ENCODE assay signal across 21 cellular contexts in the genomic region with DNA sequence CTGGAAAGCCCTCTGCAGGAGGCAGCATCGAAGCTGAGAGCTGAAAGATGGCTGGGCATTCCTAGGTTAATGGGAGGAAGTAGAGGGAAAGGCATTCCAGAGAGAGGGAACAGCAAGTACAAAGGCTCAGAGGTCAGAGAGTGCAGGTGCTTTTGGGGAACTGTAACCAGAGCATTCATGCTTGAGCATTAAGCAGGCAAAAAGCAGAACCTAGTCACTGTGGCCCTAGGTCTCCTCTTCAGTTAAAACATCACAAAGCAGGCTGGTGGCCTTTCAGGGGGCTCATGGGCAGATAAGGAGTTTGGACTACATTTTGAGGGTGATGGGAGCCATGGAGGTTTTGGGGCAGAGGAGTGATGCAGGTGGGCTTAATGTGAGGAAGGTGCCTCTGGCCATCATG. TPM values are rescaled to one million over a fixed set of nuclear protein-coding genes. Genes with fewer than 3 reads are reported as not detected.
DNase-seq lines count a peak whose midpoint lies in the region; ATAC-seq and TF ChIP-seq lines count a peak whose summit lies in the region.
"Had no signal": no experiment of that assay in that cellular context is flagged by ENCODE, and none has a peak within 500 bp of the region (broad histone marks: within the 10 kb centered on the region; RNA-seq: fewer than 3 reads in every experiment).

No MANE protein-coding gene starts in this region.

- H3K4me3 Mint-ChIP-seq in activated CD4-positive, alpha-beta T cell treated with anti-CD3 and anti-CD28 coated beads, Interleukin-2, amount 10 ng/mL, durations not matched to agents 7 days and 5 days = no peak overlapping the region
- H3K4me3 Mint-ChIP-seq in T-helper 17 cell (peak overlapping the region; percentile 22), neural crest cell (no peak overlapping the region), mesothelial cell of epicardium (no peak overlapping the region)
- H3K4me3 Mint-ChIP-seq: CD4-positive, CD25-positive, alpha-beta regulatory T cell; HFFc6 had no signal

- peak overlapping the region; percentile 48 for H3K27ac Mint-ChIP-seq in activated CD4-positive, alpha-beta T cell treated with anti-CD3 and anti-CD28 coated beads, Interleukin-2, amount 10 ng/mL, durations not matched to agents 7 days and 5 days
- H3K27ac Mint-ChIP-seq in T-helper 17 cell = peak overlapping the region; percentile 37
- peak overlapping the region; percentile 63 for H3K27ac Mint-ChIP-seq in neural crest cell (ENCODE audit: unreplicated experiment)
- no peak overlapping the region for H3K27ac Mint-ChIP-seq in mesothelial cell of epicardium
- H3K27ac Mint-ChIP-seq: HFFc6 had no signal

- TF ChIP-seq CTCF in neural crest cell (conservative IDR thresholded peaks at IDR 0.05) (no peak), mesothelial cell of epicardium (IDR thresholded peaks at IDR 0.05; ENCODE audit: unreplicated experiment) (no peak)

- ATAC-seq in T-helper 17 cell = no peak
- ATAC-seq in GM19328 (IDR thresholded peaks at IDR 0.05; ENCODE audit: unreplicated experiment) = no peak
- ATAC-seq in HG02763 (IDR thresholded peaks at IDR 0.05; ENCODE audit: unreplicated experiment) = no peak
- ATAC-seq in HG03175 (IDR thresholded peaks at IDR 0.05; ENCODE audit: unreplicated experiment) = no peak
- ATAC-seq: PC-3, SK-N-SH treated with all-trans-retinoic acid at 6 μM for 48 hours had no signal

- CTCF ChIA-PET in activated CD4-positive, alpha-beta T cell treated with anti-CD3 and anti-CD28 coated beads, Interleukin-2, amount 10 ng/mL, durations not matched to agents 7 days and 5 days (lab: Charles Lee) = no interaction called here

- H3K36me3 Mint-ChIP-seq in activated CD4-positive, alpha-beta T cell treated with anti-CD3 and anti-CD28 coated beads, Interleukin-2, amount 10 ng/mL, durations not matched to agents 7 days and 5 days (ENCODE audit: low read depth) = no peaks in the 10 kb centered on the region
- H3K36me3 Mint-ChIP-seq in T-helper 17 cell (ENCODE audit: low read depth) (peaks cover 3% of the 10 kb centered on the region), neural crest cell (ENCODE audit: low read depth) (no peaks in the 10 kb centered on the region), mesothelial cell of epicardium (no peaks in the 10 kb centered on the region)
- H3K36me3 Mint-ChIP-seq: CD4-positive, CD25-positive, alpha-beta regulatory T cell had no signal

- no peak for DNase-seq in activated CD4-positive, alpha-beta T cell treated with anti-CD3 and anti-CD28 coated beads, Interleukin-2, amount 10 ng/mL, durations not matched to agents 7 days and 5 days
- no peak for DNase-seq in activated CD4-positive, alpha-beta T cell treated with anti-CD3 and anti-CD28 coated beads, Interleukin-2, amount 50 U/mL, for 1 hour
- no peak for DNase-seq in T-helper 17 cell
- DNase-seq in neural crest cell (ENCODE audit: low read depth, low spot score) = no peak
- no peak for DNase-seq in mesothelial cell of epicardium (ENCODE audit: low spot score in 2 of 2, unreplicated experiment in 2 of 2)
- DNase-seq: AML-193; CD4-positive, CD25-positive, alpha-beta regulatory T cell; COR-L47; DMS 273 treated with DMSO at 0.1 percent for 48 hours; DND-41; HFFc6; MG63; NCI-H1694 treated with DMSO at 0.1 percent for 48 hours; PC-3; SIG-M5; T-helper 1 cell had no signal

- H3K4me1 Mint-ChIP-seq in activated CD4-positive, alpha-beta T cell treated with anti-CD3 and anti-CD28 coated beads, Interleukin-2, amount 10 ng/mL, durations not matched to agents 7 days and 5 days = peaks cover 20% of the 10 kb centered on the region
- peaks cover 10% of the 10 kb centered on the region for H3K4me1 Mint-ChIP-seq in T-helper 17 cell
- H3K4me1 Mint-ChIP-seq in neural crest cell = peaks cover 5% of the 10 kb centered on the region
- peaks cover 13% of the 10 kb centered on the region for H3K4me1 Mint-ChIP-seq in mesothelial cell of epicardium

- POLR2A ChIA-PET in activated CD4-positive, alpha-beta T cell treated with anti-CD3 and anti-CD28 coated beads, Interleukin-2, amount 10 ng/mL, durations not matched to agents 7 days and 5 days (lab: Charles Lee) = no interaction called here

- H3K9me3 Mint-ChIP-seq in activated CD4-positive, alpha-beta T cell treated with anti-CD3 and anti-CD28 coated beads, Interleukin-2, amount 10 ng/mL, durations not matched to agents 7 days and 5 days = no peaks in the 10 kb centered on the region
- no peaks in the 10 kb centered on the region for H3K9me3 Mint-ChIP-seq in neural crest cell
- peaks cover 4% of the 10 kb centered on the region for H3K9me3 Mint-ChIP-seq in mesothelial cell of epicardium
- H3K9me3 Mint-ChIP-seq: CD4-positive, CD25-positive, alpha-beta regulatory T cell; HFFc6 had no signal

- H3K27me3 Mint-ChIP-seq in activated CD4-positive, alpha-beta T cell treated with anti-CD3 and anti-CD28 coated beads, Interleukin-2, amount 10 ng/mL, durations not matched to agents 7 days and 5 days = peaks cover 14% of the 10 kb centered on the region
- H3K27me3 Mint-ChIP-seq in T-helper 17 cell (peaks cover 33% of the 10 kb centered on the region), neural crest cell (ENCODE audit: low read depth) (peaks cover 6% of the 10 kb centered on the region), mesothelial cell of epicardium (ENCODE audit: low read depth) (peaks cover 9% of the 10 kb centered on the region)

- no peaks in the 10 kb centered on the region for H3K9me3 ChIP-seq in T-helper 17 cell (ENCODE audit: control insufficient read depth, low read length, poor library complexity, severe bottlenecking)
- H3K9me3 ChIP-seq: MG63 had no signal

RNA-seq across cellular contexts. Expression of a gene that starts 55.7 kb away (rescaled TPM):
- total RNA-seq in activated CD4-positive, alpha-beta T cell treated with anti-CD3 and anti-CD28 coated beads, Interleukin-2, amount 10 ng/mL, durations not matched to agents 7 days and 5 days = under 1 TPM; 0.89 to 0.98 TPM
- not detected for total RNA-seq in T-helper 17 cell
- total RNA-seq in neural crest cell = 5.4 and 5.8 TPM in 2 replicates
- 26.9 to 31.3 TPM (median 28.3 TPM) in 3 replicates for total RNA-seq in mesothelial cell of epicardium
- total RNA-seq: HFFc6, NCI-H460, PC-3 had no signal
